Comparison of ENCODE assay signal across 30 cellular contexts in genomic region chr2:80048296-80048695, GRCh38.
"Had no signal": no experiment of that assay in that cellular context is flagged by ENCODE, and none has a peak within 500 bp of the region (broad histone marks: within the 10 kb centered on the region; RNA-seq: fewer than 3 reads in every experiment).

No MANE protein-coding gene starts in this region.

- H3K4me1 ChIP-seq: parathyroid adenoma, psoas muscle, spleen, suprapubic skin, testis, tibial artery, upper lobe of left lung, vagina had no signal

- H3K36me3 ChIP-seq: neural progenitor cell, ovary, spleen, suprapubic skin, tibial artery, upper lobe of left lung, vagina had no signal

- H3K27ac ChIP-seq: neural progenitor cell, ovary, parathyroid adenoma, psoas muscle, skin epidermis, spleen, suprapubic skin, testis, tibial artery, upper lobe of left lung, vagina had no signal

- H3K4me2 ChIP-seq: neural progenitor cell, smooth muscle cell had no signal

- H3K27me3 ChIP-seq: neural progenitor cell, ovary, spleen, suprapubic skin, testis, tibial artery, upper lobe of left lung, vagina had no signal

- H3K9ac ChIP-seq: neural progenitor cell, parathyroid adenoma had no signal

- FAIRE-seq: urothelium cell line had no signal

- ATAC-seq: naive thymus-derived CD4-positive, alpha-beta T cell; natural killer cell; psoas muscle; right cardiac atrium; sciatic nerve; stimulated activated memory B cell treated with anti-CD40 and anti-IgM and Interleukin-4, amounts not matched to agents 10 μg/mL and 1 μg/mL and 100 μg/mL, for 72 hours; stimulated activated naive CD8-positive, alpha-beta T cell treated with anti-CD3 and anti-CD28 coated beads, Interleukin-15, amount 100 ng/mL, for 72 hours; stimulated activated naive CD8-positive, alpha-beta T cell treated with anti-CD3 and anti-CD28 coated beads, Interleukin-15, Interleukin-2, amounts not matched to agents 100 U/mL and 50 U/mL, for 24 hours had no signal

- H3K4me3 ChIP-seq: neural progenitor cell, ovary, psoas muscle, skin epidermis, smooth muscle cell, spleen, suprapubic skin, testis, tibial artery, upper lobe of left lung, vagina had no signal

- H3K79me2 ChIP-seq: parathyroid adenoma had no signal

- DNase-seq: naive thymus-derived CD4-positive, alpha-beta T cell; natural killer cell; occipital lobe; ovary; posterior cingulate gyrus; psoas muscle; right cardiac atrium; spleen; stimulated activated CD4-positive, alpha-beta T cell treated with anti-CD3 and anti-CD28 coated beads, Interleukin-12 subunit alpha, Interleukin-12 subunit beta, amount 100 ng/mL, for 4 hours; stimulated activated CD4-positive, alpha-beta T cell treated with anti-CD3 and anti-CD28 coated beads, Interleukin-1b, Interleukin-23, amount 100 ng/mL, for 48 hours; stimulated activated CD4-positive, alpha-beta T cell treated with anti-CD3 and anti-CD28 coated beads, Interleukin-4, amount 100 ng/mL, for 1 hour; stimulated activated CD4-positive, alpha-beta T cell treated with anti-CD3 and anti-CD28 coated beads, Interleukin-4, amount 100 ng/mL, for 4 hours; stimulated activated CD8-positive, alpha-beta memory T cell treated with anti-CD3 and anti-CD28 coated beads, Interleukin-4, amount 100 ng/mL, for 48 hours; stimulated activated naive CD4-positive, alpha-beta T cell; stimulated activated naive CD8-positive, alpha-beta T cell treated with anti-CD3 and anti-CD28 coated beads, Interleukin-15, amount 100 ng/mL, for 72 hours; stimulated activated naive CD8-positive, alpha-beta T cell treated with anti-CD3 and anti-CD28 coated beads, Interleukin-15, Interleukin-2, amounts not matched to agents 100 U/mL and 50 U/mL, for 24 hours; substantia nigra; testis; tibial artery; trophoblast cell; upper lobe of left lung had no signal

- H2AFZ ChIP-seq: neural progenitor cell, parathyroid adenoma had no signal

- H3K9me3 ChIP-seq: ovary, psoas muscle, suprapubic skin, testis, tibial artery, upper lobe of left lung, vagina had no signal
